Comparison of ENCODE assay signal across 1 cellular context in the genomic region with DNA sequence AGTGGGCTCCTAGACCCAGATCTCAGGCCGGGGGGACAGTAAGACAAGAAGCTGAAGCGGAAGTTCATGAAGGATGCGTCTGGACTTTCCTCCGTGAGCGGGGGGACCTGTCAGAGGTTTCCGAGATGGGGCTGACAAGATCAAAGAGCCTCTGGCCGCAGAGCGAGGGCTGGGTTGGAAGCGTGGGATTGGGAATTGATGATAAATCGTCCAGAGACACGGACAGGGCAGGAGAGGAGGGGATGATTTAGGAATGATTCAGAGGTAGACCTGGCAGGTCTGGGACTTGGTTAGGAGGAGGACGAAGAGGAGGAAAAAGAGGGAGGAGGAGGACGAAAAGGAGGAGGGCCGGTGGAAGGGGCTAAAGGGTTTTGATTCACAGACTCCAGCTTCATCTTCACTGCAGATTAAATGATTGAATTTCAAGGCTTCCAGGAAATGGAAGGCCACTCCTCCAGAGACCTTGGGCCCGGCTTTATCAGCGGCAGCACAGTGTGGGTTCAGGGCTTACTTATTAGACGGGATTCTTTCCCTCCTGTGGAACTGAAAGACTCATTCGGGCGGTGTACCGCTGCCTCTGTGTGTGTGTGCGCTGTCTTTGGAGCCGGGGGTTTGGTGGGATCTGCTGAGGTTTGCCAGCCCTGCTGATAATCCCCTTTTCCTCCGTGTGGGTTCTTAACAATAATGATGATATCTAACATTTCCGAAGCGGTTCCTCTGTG.
TF ChIP-seq lines count a peak whose summit lies in the region.

No MANE protein-coding gene starts in this region.

TF ChIP-seq in HepG2, 621 proteins besides CTCF, POLR2A, EP300 and RAD21 (continued from another document):
- TF ChIP-seq ZNF687 (CRISPR knock-in tag; IDR thresholded peaks at IDR 0.05) (peak; percentile 16; the same call in 1 of the 2 replicates), KLF6 (CRISPR knock-in tag; IDR thresholded peaks at IDR 0.05) (no peak), ZNF557 (CRISPR knock-in tag; IDR thresholded peaks at IDR 0.05) (peak; percentile 46; the same call in 1 of the 2 replicates), ZBTB38 (CRISPR knock-in tag; IDR thresholded peaks at IDR 0.05) (peak; percentile 86; the same call in 1 of the 2 replicates)
